8 cellular contexts compared by ENCODE assay signal in the genomic region with DNA sequence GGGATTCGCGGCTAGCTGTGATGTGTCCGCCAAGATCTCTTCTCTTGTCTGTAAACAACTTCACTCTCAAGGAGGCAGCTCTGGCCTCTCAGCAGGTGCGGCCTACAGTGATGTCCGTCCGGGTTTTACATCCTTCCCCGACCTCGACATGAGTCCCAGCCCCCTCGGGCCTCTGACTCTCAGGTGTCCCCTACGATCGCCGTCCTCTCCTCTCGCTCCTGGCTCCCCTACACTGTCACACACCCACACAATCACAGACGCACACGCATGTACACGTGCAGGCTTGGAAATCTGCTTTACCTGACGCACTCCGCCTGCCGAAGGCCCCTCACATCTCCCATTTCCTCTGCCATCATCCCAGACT. TPM values are rescaled to one million over a fixed set of nuclear protein-coding genes. Genes with fewer than 3 reads are reported as not detected.
A peak's percentile ranks its signal among the peaks of the same experiment; 100 is the strongest.
DNase-seq lines count a peak whose midpoint lies in the region; ATAC-seq and TF ChIP-seq lines count a peak whose summit lies in the region.

No MANE protein-coding gene starts in this region.

- H3K4me3 Mint-ChIP-seq in brain: peak overlapping the region; percentile 88 to 94 (median 90)

- peak overlapping the region; percentile 77 to 97 (median 93) for H3K27ac Mint-ChIP-seq in brain

- H3K27me3 ChIP-seq in liver (ENCODE audit: control insufficient read depth in 4 of 4, insufficient read depth in 4 of 4, low read length in 3 of 4) (no peaks in the 10 kb centered on the region), tibial artery (no peaks in the 10 kb centered on the region)

- H3K9ac ChIP-seq in liver (ENCODE audit: low read depth in 1 of 2, low read length in 2 of 2): peak overlapping the region; percentile 20 to 84

- peaks cover 4% of the 10 kb centered on the region for H3K27me3 Mint-ChIP-seq in brain

- DNase-seq in Ammon's horn (ENCODE audit: low spot score): peak; percentile 49
- DNase-seq in tibial artery: no peak
- DNase-seq in SHP77 treated with DMSO at 0.1 percent for 48 hours (lab: John Stamatoyannopoulos, UW): no peak

- H3K4me1 ChIP-seq in liver (ENCODE audit: control insufficient read depth in 4 of 4, insufficient read depth in 4 of 4, low read length in 3 of 4) (peaks cover 5 to 15% (median 9%) of the 10 kb centered on the region in 4 donors), tibial artery (peaks cover 0 to 12% (median 7%) of the 10 kb centered on the region in 4 donors)

- 33% methylated on average over 19 of the region's 19 CpGs for WGBS in liver

- H3K36me3 Mint-ChIP-seq in brain: no peaks in the 10 kb centered on the region

- intact Hi-C loops in tibial artery (cut with DNase I; ENCODE audit: low total_unique reads): no loop called here

- H3K4me3 ChIP-seq in liver (ENCODE audit: low read depth in 1 of 3, low read length in 3 of 3): peak overlapping the region; percentile 63 to 78 (median 67)
- H3K4me3 ChIP-seq in tibial artery: peak overlapping the region; percentile 56 to 72

- H3K4me1 Mint-ChIP-seq in brain: peaks cover 38% of the 10 kb centered on the region

- ATAC-seq in HG03432 (IDR thresholded peaks at IDR 0.05; ENCODE audit: unreplicated experiment) (peak; percentile 2), GM21576 (IDR thresholded peaks at IDR 0.05; ENCODE audit: unreplicated experiment) (no peak), GM21526 (IDR thresholded peaks at IDR 0.05; ENCODE audit: low FRiP score, unreplicated experiment) (no peak)

- H3K9me3 ChIP-seq in liver (ENCODE audit: control insufficient read depth in 4 of 4, low read length in 3 of 4) (no peaks in the 10 kb centered on the region), tibial artery (no peaks in the 10 kb centered on the region)

- no peak for TF ChIP-seq RAD21 in liver (IDR thresholded peaks at IDR 0.05)

- H3K27ac ChIP-seq in liver (ENCODE audit: low read depth in 1 of 2, low read length in 2 of 2): peak overlapping the region; percentile 35 to 48
- H3K27ac ChIP-seq in tibial artery: peak overlapping the region; percentile 83 to 90

- H3K36me3 ChIP-seq in liver (ENCODE audit: control insufficient read depth in 4 of 4, insufficient read depth in 3 of 4, low read depth in 1 of 4, low read length in 3 of 4): no peaks in the 10 kb centered on the region
- H3K36me3 ChIP-seq in tibial artery: no peaks in the 10 kb centered on the region

- peaks cover 0 to 3% (median 0%) of the 10 kb centered on the region in 5 experiments for H3K9me3 Mint-ChIP-seq in brain

- TF ChIP-seq CTCF in brain (conservative IDR thresholded peaks at IDR 0.05): no peak
- TF ChIP-seq CTCF in liver (IDR thresholded peaks at IDR 0.05; ENCODE audit: low read depth, low read length, missing input control): no peak
- TF ChIP-seq CTCF in tibial artery (IDR thresholded peaks at IDR 0.05): no peak

TF ChIP-seq in liver, 16 proteins besides CTCF, POLR2A, EP300 and RAD21:
- TF ChIP-seq HNF4G (IDR thresholded peaks at IDR 0.05): no peak
- TF ChIP-seq GABPA (IDR thresholded peaks at IDR 0.05 in 1 of 2, conservative IDR thresholded peaks at IDR 0.05 in 1 of 2): no peak
- TF ChIP-seq FOXA2 (IDR thresholded peaks at IDR 0.05): no peak
- TF ChIP-seq FOXA1 (IDR thresholded peaks at IDR 0.05): no peak
- TF ChIP-seq EGR1 (IDR thresholded peaks at IDR 0.05; ENCODE audit: low read depth in 2 of 2): no peak
- no peak for TF ChIP-seq RXRA (IDR thresholded peaks at IDR 0.05)
- TF ChIP-seq, protein P1, sequence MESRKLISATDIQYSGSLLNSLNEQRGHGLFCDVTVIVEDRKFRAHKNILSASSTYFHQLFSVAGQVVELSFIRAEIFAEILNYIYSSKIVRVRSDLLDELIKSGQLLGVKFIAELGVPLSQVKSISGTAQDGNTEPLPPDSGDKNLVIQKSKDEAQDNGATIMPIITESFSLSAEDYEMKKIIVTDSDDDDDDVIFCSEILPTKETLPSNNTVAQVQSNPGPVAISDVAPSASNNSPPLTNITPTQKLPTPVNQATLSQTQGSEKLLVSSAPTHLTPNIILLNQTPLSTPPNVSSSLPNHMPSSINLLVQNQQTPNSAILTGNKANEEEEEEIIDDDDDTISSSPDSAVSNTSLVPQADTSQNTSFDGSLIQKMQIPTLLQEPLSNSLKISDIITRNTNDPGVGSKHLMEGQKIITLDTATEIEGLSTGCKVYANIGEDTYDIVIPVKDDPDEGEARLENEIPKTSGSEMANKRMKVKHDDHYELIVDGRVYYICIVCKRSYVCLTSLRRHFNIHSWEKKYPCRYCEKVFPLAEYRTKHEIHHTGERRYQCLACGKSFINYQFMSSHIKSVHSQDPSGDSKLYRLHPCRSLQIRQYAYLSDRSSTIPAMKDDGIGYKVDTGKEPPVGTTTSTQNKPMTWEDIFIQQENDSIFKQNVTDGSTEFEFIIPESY (IDR thresholded peaks at IDR 0.05): no peak
- TF ChIP-seq, protein P2, sequence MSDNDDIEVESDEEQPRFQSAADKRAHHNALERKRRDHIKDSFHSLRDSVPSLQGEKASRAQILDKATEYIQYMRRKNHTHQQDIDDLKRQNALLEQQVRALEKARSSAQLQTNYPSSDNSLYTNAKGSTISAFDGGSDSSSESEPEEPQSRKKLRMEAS (IDR thresholded peaks at IDR 0.05): no peak
- no peak for TF ChIP-seq TAF1 (conservative IDR thresholded peaks at IDR 0.05)
- no peak for TF ChIP-seq NR2F2 (IDR thresholded peaks at IDR 0.05)
- TF ChIP-seq HNF4A (conservative IDR thresholded peaks at IDR 0.05): no peak

RNA-seq across cellular contexts. Expression of a gene that starts 0.8 kb away (rescaled TPM):
- polyA plus RNA-seq in brain (ENCODE audit: insufficient read depth, low read depth, low replicate concordance): 9.1 TPM
- total RNA-seq in liver: under 1 TPM; 0.09 to 0.17 TPM
- polyA plus RNA-seq in liver: under 1 TPM in 1 of 2 donors, not detected in 1; 0.16 TPM

RNA-seq across cellular contexts. Expression of a gene that starts 16.8 kb away (rescaled TPM):
- polyA plus RNA-seq in brain (ENCODE audit: insufficient read depth, low read depth, low replicate concordance) (36.1 TPM), liver (1 to 10 TPM; 2.0 to 2.4 TPM)
- total RNA-seq in liver: 1 to 10 TPM; 6.1 to 7.2 TPM

Comparison
In these comparisons a context has a peak if more than half of its experiments do, and no peak if none do; other contexts are left out.
1. RNA of a gene that starts 16.8 kb away (polyA plus RNA-seq): 36.1 TPM in brain (single experiment); 2.0 to 2.4 TPM in liver; every median in the first group is over 10 times any median in the second.